Comparison of ENCODE assay signal across 19 cellular contexts in the genomic region with DNA sequence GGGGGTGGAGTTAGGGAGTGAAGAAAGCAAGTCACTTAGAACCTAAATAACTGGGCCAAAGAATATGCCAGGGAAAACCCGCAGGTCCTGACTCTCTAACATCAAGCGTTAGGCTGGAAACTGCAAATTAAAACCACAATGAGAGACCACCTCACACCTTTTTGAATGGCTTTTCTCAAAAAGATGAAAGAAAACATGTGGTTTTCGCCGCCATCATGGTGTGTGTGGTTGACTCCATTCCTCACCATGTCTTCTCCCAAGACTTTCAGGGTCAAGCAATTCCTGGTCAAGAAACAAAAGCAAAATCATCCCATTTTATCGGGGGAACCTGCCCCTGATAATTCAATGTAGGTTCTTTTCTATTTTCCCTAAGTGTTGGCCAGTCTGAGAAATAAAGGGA.
A peak's percentile ranks its signal among the peaks of the same experiment; 100 is the strongest.
DNase-seq lines count a peak whose midpoint lies in the region; ATAC-seq and TF ChIP-seq lines count a peak whose summit lies in the region.
"Had no signal": no experiment of that assay in that cellular context is flagged by ENCODE, and none has a peak within 500 bp of the region (broad histone marks: within the 10 kb centered on the region; RNA-seq: fewer than 3 reads in every experiment).

No MANE protein-coding gene starts in this region.

- H3K4me3 Mint-ChIP-seq in activated T-cell treated with anti-CD3 and anti-CD28 coated beads, Interleukin-2, amount 50 U/mL, for 24 hours, result no peak overlapping the region
- no peak overlapping the region for H3K4me3 Mint-ChIP-seq in endodermal cell
- H3K4me3 Mint-ChIP-seq in natural killer cell treated with Interleukin-12 subunit alpha and Interleukin-12 subunit beta and Interleukin-15 and Interleukin-18, amount 100 ng/mL, for 72 hours, result peak overlapping the region; percentile 30
- H3K4me3 Mint-ChIP-seq: CD8-positive, alpha-beta memory T cell; IgD-negative memory B cell had no signal

- peaks cover 11% of the 10 kb centered on the region for H3K9me3 ChIP-seq in endodermal cell (ENCODE audit: control insufficient read depth, low read length)
- H3K9me3 ChIP-seq: Peyer's patch had no signal

- H3K4me1 Mint-ChIP-seq in activated T-cell treated with anti-CD3 and anti-CD28 coated beads, Interleukin-2, amount 50 U/mL, for 24 hours (ENCODE audit: low read depth), result peaks cover 72% of the 10 kb centered on the region
- H3K4me1 Mint-ChIP-seq in endodermal cell, result no peaks in the 10 kb centered on the region
- peaks cover 57 to 60% of the 10 kb centered on the region in 2 donors for H3K4me1 Mint-ChIP-seq in natural killer cell treated with Interleukin-12 subunit alpha and Interleukin-12 subunit beta and Interleukin-15 and Interleukin-18, amount 100 ng/mL, for 72 hours (ENCODE audit: low read depth in 2 of 2)

- H3K4me1 ChIP-seq in endodermal cell (ENCODE audit: control insufficient read depth, insufficient read depth, low read length), result no peaks in the 10 kb centered on the region
- H3K4me1 ChIP-seq: Peyer's patch had no signal

- peaks cover 88% of the 10 kb centered on the region for H3K36me3 Mint-ChIP-seq in activated T-cell treated with anti-CD3 and anti-CD28 coated beads, Interleukin-2, amount 50 U/mL, for 24 hours (ENCODE audit: low read depth)
- H3K36me3 Mint-ChIP-seq in endodermal cell (ENCODE audit: low read depth), result no peaks in the 10 kb centered on the region
- H3K36me3 Mint-ChIP-seq in natural killer cell treated with Interleukin-12 subunit alpha and Interleukin-12 subunit beta and Interleukin-15 and Interleukin-18, amount 100 ng/mL, for 72 hours, result peaks cover 28% of the 10 kb centered on the region

- H3K27ac ChIP-seq in endodermal cell (ENCODE audit: low read depth, low read length), result peak overlapping the region; percentile 60
- H3K27ac ChIP-seq: GM23248, Peyer's patch had no signal

- no peaks in the 10 kb centered on the region for H3K27me3 Mint-ChIP-seq in activated T-cell treated with anti-CD3 and anti-CD28 coated beads, Interleukin-2, amount 50 U/mL, for 24 hours
- no peaks in the 10 kb centered on the region for H3K27me3 Mint-ChIP-seq in endodermal cell (ENCODE audit: insufficient read depth)
- no peaks in the 10 kb centered on the region for H3K27me3 Mint-ChIP-seq in natural killer cell treated with Interleukin-12 subunit alpha and Interleukin-12 subunit beta and Interleukin-15 and Interleukin-18, amount 100 ng/mL, for 72 hours
- H3K27me3 Mint-ChIP-seq: CD8-positive, alpha-beta memory T cell had no signal

- TF ChIP-seq CTCF in endodermal cell (conservative IDR thresholded peaks at IDR 0.05) (no peak), GM13976 (IDR thresholded peaks at IDR 0.05; ENCODE audit: borderline replicate concordance, control extremely low read depth, extremely low read depth, insufficient read depth, missing control alignments) (no peak)

- H3K27me3 ChIP-seq in endodermal cell (ENCODE audit: control insufficient read depth, insufficient read depth, low read length, poor library complexity, severe bottlenecking), result no peaks in the 10 kb centered on the region
- H3K27me3 ChIP-seq: Peyer's patch had no signal

- no peak for ATAC-seq in natural killer cell treated with Interleukin-12 subunit alpha and Interleukin-12 subunit beta and Interleukin-15 and Interleukin-18, amount 100 ng/mL, for 72 hours
- ATAC-seq in HG03460 (IDR thresholded peaks at IDR 0.05; ENCODE audit: unreplicated experiment), result no peak

- H3K9ac ChIP-seq in endodermal cell (ENCODE audit: extremely low read depth, low read length, poor library complexity, severe bottlenecking), result no peak overlapping the region
- H3K9ac ChIP-seq: GM23248 had no signal

- H3K36me3 ChIP-seq in endodermal cell (ENCODE audit: control insufficient read depth, insufficient read depth, low read length), result no peaks in the 10 kb centered on the region
- H3K36me3 ChIP-seq: Peyer's patch had no signal

- in situ Hi-C loops in GM13976 (cut with MboI; ENCODE audit: low sequenced_read_pairs, unreplicated experiment), result no loop called here

- H3K9me3 Mint-ChIP-seq in activated T-cell treated with anti-CD3 and anti-CD28 coated beads, Interleukin-2, amount 50 U/mL, for 24 hours, result peaks cover 14% of the 10 kb centered on the region
- peaks cover 18% of the 10 kb centered on the region for H3K9me3 Mint-ChIP-seq in endodermal cell
- H3K9me3 Mint-ChIP-seq in natural killer cell treated with Interleukin-12 subunit alpha and Interleukin-12 subunit beta and Interleukin-15 and Interleukin-18, amount 100 ng/mL, for 72 hours, result peaks cover 10% of the 10 kb centered on the region

- peak overlapping the region; percentile 30 for H3K27ac Mint-ChIP-seq in activated T-cell treated with anti-CD3 and anti-CD28 coated beads, Interleukin-2, amount 50 U/mL, for 24 hours
- peak overlapping the region; percentile 38 for H3K27ac Mint-ChIP-seq in endodermal cell
- H3K27ac Mint-ChIP-seq in natural killer cell treated with Interleukin-12 subunit alpha and Interleukin-12 subunit beta and Interleukin-15 and Interleukin-18, amount 100 ng/mL, for 72 hours, result peak overlapping the region; percentile 47 to 86
- H3K27ac Mint-ChIP-seq: IgD-negative memory B cell had no signal

- 76 to 100% methylated on average over 2 to 5 of the region's 5 CpGs for WGBS in endodermal cell (ENCODE audit: insufficient coverage in 1 of 2, insufficient read length in 1 of 2), 2 experiments

- no peak for DNase-seq in activated T-cell treated with anti-CD3 and anti-CD28 coated beads, Interleukin-2, amount 50 U/mL, for 24 hours
- no peak for DNase-seq in activated T-cell treated with anti-CD3 and anti-CD28 coated beads, Interleukin-2, amount 50 U/mL, for 48 hours
- no peak for DNase-seq in endodermal cell
- DNase-seq in natural killer cell treated with Interleukin-12 subunit alpha and Interleukin-12 subunit beta and Interleukin-15 and Interleukin-18, amount 100 ng/mL, for 72 hours (ENCODE audit: low spot score), result no peak
- DNase-seq in NOMO-1 treated with dmso at 0.1 percent for 144 hours (lab: John Stamatoyannopoulos, UW; ENCODE audit: unreplicated experiment), result no peak
- DNase-seq in GM13976 (ENCODE audit: low spot score), result no peak
- no peak for DNase-seq in stimulated activated naive CD4-positive, alpha-beta T cell treated with Interleukin-2 at 50 U/mL for 16 hours (lab: John Stamatoyannopoulos, UW)
- DNase-seq: CD8-positive, alpha-beta memory T cell; DND-41; GM23248; NCI-H1105; NCI-H1694; NCI-H2107; NCI-H226; NCI-H524 treated with DMSO at 0.1 percent for 48 hours; Peyer's patch; Right ventricle myocardium superior had no signal

- H3K4me3 ChIP-seq in endodermal cell (ENCODE audit: low read length), result peak overlapping the region; percentile 40
- H3K4me3 ChIP-seq: GM23248, Peyer's patch had no signal
